Comparison of ENCODE assay signal across 28 cellular contexts in the genomic region with DNA sequence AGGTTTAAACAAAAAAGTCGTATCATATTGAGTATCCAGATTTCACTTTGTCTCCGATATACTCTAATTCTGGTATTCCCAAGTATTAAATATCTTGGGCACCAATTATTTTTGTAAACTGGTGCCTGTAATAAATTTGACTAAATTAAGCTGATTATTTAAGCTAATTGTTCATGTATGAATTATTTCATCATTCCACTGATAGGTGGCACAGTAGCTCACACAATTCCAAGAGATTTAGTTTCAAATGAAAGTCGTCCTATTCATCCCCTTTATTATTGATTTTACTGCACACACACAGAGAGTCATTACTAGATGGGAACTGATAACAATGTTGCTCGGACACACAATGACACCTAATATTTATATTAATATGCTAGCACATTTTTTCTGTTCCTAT.
DNase-seq lines count a peak whose midpoint lies in the region; ATAC-seq, FAIRE-seq and TF ChIP-seq lines count a peak whose summit lies in the region.
"Had no signal": no experiment of that assay in that cellular context is flagged by ENCODE, and none has a peak within 500 bp of the region (broad histone marks: within the 10 kb centered on the region; RNA-seq: fewer than 3 reads in every experiment).

No MANE protein-coding gene starts in this region.

- ATAC-seq in RWPE2 (ENCODE audit: low read depth) = no peak
- no peak for ATAC-seq in GM21515 (IDR thresholded peaks at IDR 0.05; ENCODE audit: unreplicated experiment)
- ATAC-seq: CD8-positive, alpha-beta T cell; HCT116 had no signal

- no peak for DNase-seq in D721Med (ENCODE audit: insufficient read length, low spot score)
- no peak for DNase-seq in RWPE2 (ENCODE audit: low spot score)
- peak; percentile 0 for DNase-seq in choroid plexus epithelial cell (ENCODE audit: low read depth)
- DNase-seq in kidney = no peak
- no peak for DNase-seq in activated CD8-positive, alpha-beta memory T cell treated with anti-CD3 and anti-CD28 coated beads, Interleukin-2, amount 50 U/mL, for 48 hours
- DNase-seq in NOMO-1 treated with DMSO at 0.1 percent for 48 hours (lab: John Stamatoyannopoulos, UW; ENCODE audit: unreplicated experiment) = no peak
- DNase-seq: Caco-2; CD8-positive, alpha-beta T cell; DMS 273 treated with DMSO at 0.1 percent for 48 hours; DMS79; EL; GDM1; IMR-90; KG1; MM.1S; NCI-H1694; NCI-H2029 treated with DMSO at 0.1 percent for 48 hours; NCI-H2171 treated with DMSO at 0.1 percent for 48 hours; NCI-H345; NCI-H510A treated with DMSO at 0.1 percent for 48 hours; NK-92 treated with Interleukin-12 subunit alpha and Interleukin-12 subunit beta, amount 100 ng/mL, for 24 hours; RPMI8226; SHP77 had no signal

- H3K4me1 ChIP-seq in RWPE2 (ENCODE audit: insufficient read depth, poor library complexity, severe bottlenecking) (no peaks in the 10 kb centered on the region), kidney (ENCODE audit: control insufficient read depth in 1 of 2, insufficient read depth in 1 of 2, low read depth in 1 of 2, low read length in 2 of 2) (no peaks in the 10 kb centered on the region)
- H3K4me1 ChIP-seq: Caco-2 had no signal

- no peaks in the 10 kb centered on the region for H3K36me3 ChIP-seq in RWPE2 (ENCODE audit: low read depth)
- H3K36me3 ChIP-seq in kidney (ENCODE audit: control insufficient read depth in 1 of 2, insufficient read depth in 2 of 2, low read length in 2 of 2) = no peaks in the 10 kb centered on the region

- TF ChIP-seq CTCF in D721Med (IDR thresholded peaks at IDR 0.05; ENCODE audit: insufficient read depth, missing control alignments) = peak; percentile 9
- TF ChIP-seq CTCF in RWPE2 (IDR thresholded peaks at IDR 0.05; ENCODE audit: poor library complexity, severe bottlenecking) = peak; percentile 12
- TF ChIP-seq CTCF in choroid plexus epithelial cell (conservative IDR thresholded peaks at IDR 0.05; ENCODE audit: low read depth, low read length) = no peak
- TF ChIP-seq CTCF in kidney (IDR thresholded peaks at IDR 0.05; ENCODE audit: borderline replicate concordance, extremely low read depth, insufficient read depth) = no peak

- H3K4me3 ChIP-seq in RWPE2 (ENCODE audit: severe bottlenecking) (no peak overlapping the region), choroid plexus epithelial cell (ENCODE audit: low read depth, low read length) (no peak overlapping the region), kidney (ENCODE audit: low read length in 2 of 2) (no peak overlapping the region)
- H3K4me3 ChIP-seq: SK-N-MC had no signal

- no peak for FAIRE-seq in D721Med (lab: Jason Lieb, UNC)
- FAIRE-seq in kidney (lab: Jason Lieb, UNC) = peak; percentile 68
- FAIRE-seq: GM12891 had no signal

- H3K9me3 ChIP-seq in RWPE2 (ENCODE audit: severe bottlenecking) (no peaks in the 10 kb centered on the region), kidney (ENCODE audit: control insufficient read depth in 1 of 2, low read length in 2 of 2) (no peaks in the 10 kb centered on the region)
- H3K9me3 ChIP-seq: Caco-2 had no signal

- no peak overlapping the region for H3K9ac ChIP-seq in kidney (ENCODE audit: low read length in 2 of 2)

- intact Hi-C loops in kidney (cut with DNase I) = no loop called here

- H3K27ac ChIP-seq in RWPE2 (ENCODE audit: poor library complexity, severe bottlenecking) (no peak overlapping the region), kidney (ENCODE audit: low read depth in 2 of 2, low read length in 2 of 2) (no peak overlapping the region)
- H3K27ac ChIP-seq: C4-2B, SK-N-MC had no signal

- H3K27me3 ChIP-seq in RWPE2 (ENCODE audit: insufficient read depth, poor library complexity, severe bottlenecking) = no peaks in the 10 kb centered on the region

Comparison
In these comparisons a context has a peak if more than half of its experiments do, and no peak if none do; other contexts are left out.
1. CTCF ChIP-seq: peak in D721Med (single experiment) and RWPE2 (single experiment); none in choroid plexus epithelial cell (single experiment) and kidney (single experiment).